In the genomic region with DNA sequence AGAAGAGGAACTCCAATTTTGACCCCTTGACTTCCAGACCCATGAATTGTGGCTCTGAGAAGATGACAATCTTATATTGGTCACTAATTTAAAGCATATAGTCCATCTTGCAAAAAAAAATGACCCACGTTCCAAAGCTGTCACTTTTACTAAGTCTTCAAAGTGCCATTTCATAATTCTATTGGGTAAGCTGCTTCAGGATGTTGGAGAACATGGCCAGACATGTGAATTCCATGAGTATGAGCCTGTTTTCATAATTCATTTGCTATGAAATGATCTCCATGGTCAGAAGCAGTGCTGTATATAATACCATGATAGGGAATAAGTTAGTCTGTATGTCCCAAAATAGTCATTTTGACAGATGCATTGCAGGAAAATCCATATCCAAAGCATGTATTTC, we compare ENCODE assay signal across 26 cellular contexts.
"Had no signal": no experiment of that assay in that cellular context is flagged by ENCODE, and none has a peak within 500 bp of the region (broad histone marks: within the 10 kb centered on the region; RNA-seq: fewer than 3 reads in every experiment).

No MANE protein-coding gene starts in this region.

- H3K4me1 Mint-ChIP-seq: activated CD4-positive, alpha-beta T cell treated with anti-CD3 and anti-CD28 coated beads, Interleukin-2, amount 10 ng/mL, durations not matched to agents 24 days and 14 days; activated naive CD8-positive, alpha-beta T cell treated with anti-CD3 and anti-CD28 coated beads, Interleukin-2, amount 50 U/mL, for 24 hours; WTC11 had no signal

- H3K27me3 ChIP-seq: ascending aorta, body of pancreas, MG63, Peyer's patch, SJSA1 had no signal

- H3K9me3 Mint-ChIP-seq: activated CD4-positive, alpha-beta T cell treated with anti-CD3 and anti-CD28 coated beads, Interleukin-2, amount 10 ng/mL, durations not matched to agents 24 days and 14 days; WTC11 had no signal

- H3K9ac ChIP-seq: KMS-11 had no signal

- DNase-seq: activated CD4-positive, alpha-beta T cell treated with anti-CD3 and anti-CD28 coated beads, Interleukin-2, amount 10 ng/mL, durations not matched to agents 24 days and 14 days; activated CD4-positive, alpha-beta T cell treated with anti-CD3 and anti-CD28 coated beads, Interleukin-2, amount 50 U/mL, for 48 hours; activated CD4-positive, CD25-positive, alpha-beta regulatory T cell treated with anti-CD3 and anti-CD28 coated beads, Interleukin-2, amount 50 U/mL, for 72 hours; activated effector memory CD4-positive, alpha-beta T cell treated with anti-CD3 and anti-CD28 coated beads, Interleukin-2, amount 50 U/mL, for 16 hours; activated naive CD4-positive, alpha-beta T cell treated with Interleukin-2 at 50 U/mL for 16 hours; activated naive CD8-positive, alpha-beta T cell treated with anti-CD3 and anti-CD28 coated beads, Interleukin-2, amount 50 U/mL, for 24 hours; activated T-cell treated with anti-CD3 and anti-CD28 coated beads, Interleukin-2, amount 50 U/mL, for 4 hours; amniotic stem cell; body of pancreas; MG63; MV-4-11; NCI-H1105; NCI-H1436; NCI-H1694 treated with DMSO at 0.1 percent for 48 hours; NCI-H2029 treated with DMSO at 0.1 percent for 48 hours; NCI-H446; NCI-H524; Peyer's patch; SHP77 had no signal

- H3K36me3 ChIP-seq: ascending aorta, MG63, Peyer's patch, SJSA1 had no signal

- H3K4me3 Mint-ChIP-seq: activated CD4-positive, alpha-beta T cell treated with anti-CD3 and anti-CD28 coated beads, Interleukin-2, amount 10 ng/mL, durations not matched to agents 24 days and 14 days; activated naive CD8-positive, alpha-beta T cell treated with anti-CD3 and anti-CD28 coated beads, Interleukin-2, amount 50 U/mL, for 24 hours; activated T-cell treated with anti-CD3 and anti-CD28 coated beads, Interleukin-2, amount 50 U/mL, for 4 hours; T-helper 1 cell treated with Interleukin-12 subunit alpha and Interleukin-12 subunit beta and Interleukin-4 antibody, amounts not matched to agents 30 μg/mL and 1 μg/mL, for 36 hours; WTC11 had no signal

- H3K4me1 ChIP-seq: ascending aorta, body of pancreas, Peyer's patch, SJSA1 had no signal

- H3K36me3 Mint-ChIP-seq: activated naive CD4-positive, alpha-beta T cell treated with anti-CD3 and anti-CD28 coated beads, Interleukin-2, amount 50 U/mL, for 72 hours; WTC11 had no signal

- H3K27ac Mint-ChIP-seq: activated CD4-positive, alpha-beta T cell treated with anti-CD3 and anti-CD28 coated beads, Interleukin-2, amount 10 ng/mL, durations not matched to agents 24 days and 14 days; activated naive CD4-positive, alpha-beta T cell treated with anti-CD3 and anti-CD28 coated beads, Interleukin-2, amount 50 U/mL, for 72 hours; activated naive CD8-positive, alpha-beta T cell treated with anti-CD3 and anti-CD28 coated beads, Interleukin-2, amount 50 U/mL, for 24 hours; T-helper 1 cell treated with Interleukin-12 subunit alpha and Interleukin-12 subunit beta and Interleukin-4 antibody, amounts not matched to agents 30 μg/mL and 1 μg/mL, for 36 hours; WTC11 had no signal

- H3K9me3 ChIP-seq: ascending aorta, body of pancreas, MG63, Peyer's patch, SJSA1 had no signal

- H3K27ac ChIP-seq: ascending aorta, body of pancreas, KMS-11, Peyer's patch, RWPE1, SJSA1 had no signal

- H3K27me3 Mint-ChIP-seq: activated CD4-positive, alpha-beta T cell treated with anti-CD3 and anti-CD28 coated beads, Interleukin-2, amount 10 ng/mL, durations not matched to agents 24 days and 14 days; activated naive CD8-positive, alpha-beta T cell treated with anti-CD3 and anti-CD28 coated beads, Interleukin-2, amount 50 U/mL, for 24 hours had no signal

- H3K4me2 ChIP-seq: KMS-11 had no signal

- H3K4me3 ChIP-seq: ascending aorta, body of pancreas, MG63, Peyer's patch, SJSA1 had no signal
